Comparison of ENCODE assay signal across 1 cellular context in the genomic region with DNA sequence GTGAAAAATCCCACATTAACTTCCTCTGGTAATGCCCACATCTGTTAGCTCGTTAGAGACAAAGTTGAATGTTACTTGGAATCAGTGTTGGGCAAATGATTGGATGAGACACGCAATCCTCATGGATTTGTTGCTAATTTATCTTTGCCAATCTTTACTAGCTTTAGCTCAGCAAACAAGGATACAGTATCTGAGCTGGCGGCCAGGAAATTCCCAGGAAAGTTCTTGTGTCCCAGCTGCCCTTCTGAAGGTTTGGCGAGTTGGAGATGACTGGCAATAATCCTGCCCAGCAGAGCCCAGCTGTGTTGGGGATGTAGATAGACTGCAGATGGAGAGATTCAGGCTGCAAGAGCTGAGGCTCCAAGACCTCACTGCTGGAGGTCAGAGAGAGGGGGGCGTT.
TF ChIP-seq lines count a peak whose summit lies in the region.

No MANE protein-coding gene starts in this region.

TF ChIP-seq in SK-N-SH treated with all-trans-retinoic acid at 6 μM for 48 hours, 23 proteins besides CTCF, POLR2A, EP300 and RAD21 (continued from another document):
- TF ChIP-seq CSRNP3 (CRISPR knock-in tag; IDR thresholded peaks at IDR 0.05) = no peak
